Comparison of ENCODE assay signal across 1 cellular context in genomic region chr6:159540152-159540551, GRCh38.
TF ChIP-seq lines count a peak whose summit lies in the region.

No MANE protein-coding gene starts in this region.

TF ChIP-seq in SK-N-SH, 30 proteins besides CTCF, POLR2A, EP300 and RAD21 (continued from another document):
- TF ChIP-seq JUND (IDR thresholded peaks at IDR 0.05), result no peak
- TF ChIP-seq MXI1 (IDR thresholded peaks at IDR 0.05; ENCODE audit: low read depth, low read length), result no peak
- no peak for TF ChIP-seq POLR2AphosphoS5 (IDR thresholded peaks at IDR 0.05; ENCODE audit: low read depth, low read length)
- TF ChIP-seq MEF2A (IDR thresholded peaks at IDR 0.05; ENCODE audit: borderline replicate concordance, low read depth), result no peak
- no peak for TF ChIP-seq REST (IDR thresholded peaks at IDR 0.05; ENCODE audit: low read depth, low read length)
- TF ChIP-seq NFIC (IDR thresholded peaks at IDR 0.05; ENCODE audit: borderline replicate concordance), result no peak
- TF ChIP-seq TAF1 (IDR thresholded peaks at IDR 0.05; ENCODE audit: borderline replicate concordance, low read depth, low read length), result no peak
- TF ChIP-seq SMC3 (IDR thresholded peaks at IDR 0.05; ENCODE audit: low read depth, low read length), result no peak
- TF ChIP-seq GATA2 (CRISPR knock-in tag; IDR thresholded peaks at IDR 0.05), result no peak
- TF ChIP-seq ZBTB33 (IDR thresholded peaks at IDR 0.05; ENCODE audit: borderline replicate concordance, low read depth), result no peak
- no peak for TF ChIP-seq PBX3 (IDR thresholded peaks at IDR 0.05)
- TF ChIP-seq GABPA (IDR thresholded peaks at IDR 0.05; ENCODE audit: low read depth), result no peak
- TF ChIP-seq IRF3 (IDR thresholded peaks at IDR 0.05; ENCODE audit: low read depth, low read length), result no peak
- no peak for TF ChIP-seq FOSL2 (IDR thresholded peaks at IDR 0.05; ENCODE audit: borderline replicate concordance, low read depth)
- TF ChIP-seq YY1 (IDR thresholded peaks at IDR 0.05; ENCODE audit: low read depth), result no peak
- no peak for TF ChIP-seq RFX5 (IDR thresholded peaks at IDR 0.05; ENCODE audit: low read length)
- no peak for TF ChIP-seq ELF1 (IDR thresholded peaks at IDR 0.05)
